1 cellular context compared by ENCODE assay signal in genomic region chr1:172325562-172325961, GRCh38.
TF ChIP-seq lines count a peak whose summit lies in the region.

No MANE protein-coding gene starts in this region.

TF ChIP-seq in SK-N-SH, 30 proteins besides CTCF, POLR2A, EP300 and RAD21 (continued from another document):
- TF ChIP-seq YY1 (IDR thresholded peaks at IDR 0.05; ENCODE audit: low read depth) (no peak), EZH2phosphoT487 (IDR thresholded peaks at IDR 0.05; ENCODE audit: borderline replicate concordance, low read depth) (no peak), ELF1 (IDR thresholded peaks at IDR 0.05) (no peak), MAX (IDR thresholded peaks at IDR 0.05; ENCODE audit: low read depth) (0 out of 2 replicates have a peak, but pooled peaks have one; percentile 19), POLR2AphosphoS5 (IDR thresholded peaks at IDR 0.05; ENCODE audit: low read depth, low read length) (peak; percentile 30; the same call in 1 of the 2 replicates), FOSL2 (IDR thresholded peaks at IDR 0.05; ENCODE audit: borderline replicate concordance, low read depth) (peak; percentile 46; the same call in 1 of the 2 replicates), TAF1 (IDR thresholded peaks at IDR 0.05; ENCODE audit: borderline replicate concordance, low read depth, low read length) (no peak), USF2 (IDR thresholded peaks at IDR 0.05; ENCODE audit: borderline replicate concordance, low read depth, low read length) (no peak), USF1 (IDR thresholded peaks at IDR 0.05; ENCODE audit: borderline replicate concordance, low read depth) (no peak), MEF2A (IDR thresholded peaks at IDR 0.05; ENCODE audit: borderline replicate concordance, low read depth) (no peak), RCOR1 (IDR thresholded peaks at IDR 0.05; ENCODE audit: low read length) (no peak), IRF3 (IDR thresholded peaks at IDR 0.05; ENCODE audit: low read depth, low read length) (no peak), RXRA (IDR thresholded peaks at IDR 0.05; ENCODE audit: borderline replicate concordance, low read depth) (no peak), NRF1 (IDR thresholded peaks at IDR 0.05; ENCODE audit: low read depth, low read length) (no peak), PBX3 (IDR thresholded peaks at IDR 0.05) (peak; percentile 43; the same call in 1 of the 2 replicates), TEAD4 (IDR thresholded peaks at IDR 0.05; ENCODE audit: borderline replicate concordance, insufficient read depth) (no peak)
- TF ChIP-seq, protein P1, sequence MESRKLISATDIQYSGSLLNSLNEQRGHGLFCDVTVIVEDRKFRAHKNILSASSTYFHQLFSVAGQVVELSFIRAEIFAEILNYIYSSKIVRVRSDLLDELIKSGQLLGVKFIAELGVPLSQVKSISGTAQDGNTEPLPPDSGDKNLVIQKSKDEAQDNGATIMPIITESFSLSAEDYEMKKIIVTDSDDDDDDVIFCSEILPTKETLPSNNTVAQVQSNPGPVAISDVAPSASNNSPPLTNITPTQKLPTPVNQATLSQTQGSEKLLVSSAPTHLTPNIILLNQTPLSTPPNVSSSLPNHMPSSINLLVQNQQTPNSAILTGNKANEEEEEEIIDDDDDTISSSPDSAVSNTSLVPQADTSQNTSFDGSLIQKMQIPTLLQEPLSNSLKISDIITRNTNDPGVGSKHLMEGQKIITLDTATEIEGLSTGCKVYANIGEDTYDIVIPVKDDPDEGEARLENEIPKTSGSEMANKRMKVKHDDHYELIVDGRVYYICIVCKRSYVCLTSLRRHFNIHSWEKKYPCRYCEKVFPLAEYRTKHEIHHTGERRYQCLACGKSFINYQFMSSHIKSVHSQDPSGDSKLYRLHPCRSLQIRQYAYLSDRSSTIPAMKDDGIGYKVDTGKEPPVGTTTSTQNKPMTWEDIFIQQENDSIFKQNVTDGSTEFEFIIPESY (IDR thresholded peaks at IDR 0.05; ENCODE audit: borderline replicate concordance, low read depth): no peak
